Comparison of ENCODE assay signal across 30 cellular contexts in the genomic region with DNA sequence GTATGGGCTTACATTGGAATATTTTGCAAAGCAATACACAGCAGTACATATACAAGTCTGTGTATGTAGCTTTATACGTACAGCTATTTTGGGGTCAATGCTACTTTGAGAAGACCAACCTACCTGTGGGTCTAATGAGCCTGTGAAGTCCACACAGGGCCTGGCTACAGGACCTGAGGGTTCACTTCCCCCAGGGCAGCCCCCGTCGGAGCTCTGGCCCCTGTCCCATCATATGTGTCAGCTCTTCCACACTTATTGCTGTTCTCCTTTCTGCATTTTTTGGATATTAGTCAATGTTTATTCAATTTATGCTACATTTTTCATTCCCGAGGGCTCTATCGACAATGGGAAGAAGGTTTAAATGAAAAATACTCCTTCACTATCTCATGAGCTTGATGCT.
"Had no signal": no experiment of that assay in that cellular context is flagged by ENCODE, and none has a peak within 500 bp of the region (broad histone marks: within the 10 kb centered on the region; RNA-seq: fewer than 3 reads in every experiment).

No MANE protein-coding gene starts in this region.

- H3K27ac ChIP-seq: ascending aorta, cardiac muscle cell, VCaP had no signal

- H3K36me3 ChIP-seq: ascending aorta, cardiac muscle cell had no signal

- H3K4me3 ChIP-seq: ascending aorta, cardiac muscle cell had no signal

- H3K27me3 ChIP-seq: ascending aorta, cardiac muscle cell had no signal

- ATAC-seq: activated CD8-positive, alpha-beta memory T cell treated with anti-CD3 and anti-CD28 coated beads, Interleukin-2, amount 10 ng/mL, durations not matched to agents 7 days and 5 days; activated CD8-positive, alpha-beta T cell treated with anti-CD3 and anti-CD28 coated beads, Interleukin-2, amount 10 ng/mL, durations not matched to agents 7 days and 5 days; activated naive CD8-positive, alpha-beta T cell treated with anti-CD3 and anti-CD28 coated beads, Interleukin-2, amount 50 U/mL, for 24 hours had no signal

- H3K4me1 ChIP-seq: ascending aorta had no signal

- H3K9me3 ChIP-seq: ascending aorta had no signal

- DNase-seq: activated B cell treated with CpG ODN at 0.5 μM for 24 hours; activated CD4-positive, alpha-beta memory T cell treated with anti-CD3 and anti-CD28 coated beads, Interleukin-2, amount 10 ng/mL, durations not matched to agents 7 days and 5 days; activated CD4-positive, alpha-beta T cell treated with anti-CD3 and anti-CD28 coated beads for 4 hours; activated CD4-positive, alpha-beta T cell treated with anti-CD3 and anti-CD28 coated beads, Interleukin-2, amount 10 ng/mL, durations not matched to agents 24 days and 14 days; activated CD4-positive, alpha-beta T cell treated with anti-CD3 and anti-CD28 coated beads, Interleukin-2, amount 50 U/mL, for 1 hour; activated CD4-positive, alpha-beta T cell treated with anti-CD3 and anti-CD28 coated beads, Interleukin-2, amount 50 U/mL, for 48 hours; activated CD4-positive, CD25-positive, alpha-beta regulatory T cell treated with anti-CD3 and anti-CD28 coated beads, Interleukin-2, amount 50 U/mL, for 72 hours; activated CD8-positive, alpha-beta memory T cell treated with anti-CD3 and anti-CD28 coated beads for 24 hours; activated CD8-positive, alpha-beta memory T cell treated with anti-CD3 and anti-CD28 coated beads, Interleukin-2, amount 10 ng/mL, durations not matched to agents 7 days and 5 days; activated CD8-positive, alpha-beta memory T cell treated with anti-CD3 and anti-CD28 coated beads, Interleukin-2, amount 50 U/mL, for 48 hours; activated CD8-positive, alpha-beta T cell treated with anti-CD3 and anti-CD28 coated beads, Interleukin-2, amount 10 ng/mL, durations not matched to agents 7 days and 5 days; activated effector memory CD4-positive, alpha-beta T cell treated with Interleukin-2 at 50 U/mL for 16 hours; activated gamma-delta T cell; activated naive CD4-positive, alpha-beta T cell treated with anti-CD3 and anti-CD28 coated beads, Interleukin-2, amount 10 ng/mL, durations not matched to agents 7 days and 5 days; activated naive CD4-positive, alpha-beta T cell treated with Interleukin-2 at 50 U/mL for 16 hours; activated naive CD8-positive, alpha-beta T cell treated with anti-CD3 and anti-CD28 coated beads, Interleukin-2, amount 10 ng/mL, durations not matched to agents 7 days and 5 days; activated naive CD8-positive, alpha-beta T cell treated with anti-CD3 and anti-CD28 coated beads, Interleukin-2, amount 50 U/mL, for 24 hours; activated T-cell treated with anti-CD3 and anti-CD28 coated beads, Interleukin-2, amount 50 U/mL, for 24 hours; activated T-cell treated with anti-CD3 and anti-CD28 coated beads, Interleukin-2, amount 50 U/mL, for 48 hours; amygdala; anterior cingulate cortex; central memory CD4-positive, alpha-beta T cell; T-helper 1 cell; T-helper 2 cell; T-helper 9 cell had no signal

- FAIRE-seq: bronchial epithelial cell, TTC549 had no signal
